Comparison of ENCODE assay signal across 8 cellular contexts in the genomic region with DNA sequence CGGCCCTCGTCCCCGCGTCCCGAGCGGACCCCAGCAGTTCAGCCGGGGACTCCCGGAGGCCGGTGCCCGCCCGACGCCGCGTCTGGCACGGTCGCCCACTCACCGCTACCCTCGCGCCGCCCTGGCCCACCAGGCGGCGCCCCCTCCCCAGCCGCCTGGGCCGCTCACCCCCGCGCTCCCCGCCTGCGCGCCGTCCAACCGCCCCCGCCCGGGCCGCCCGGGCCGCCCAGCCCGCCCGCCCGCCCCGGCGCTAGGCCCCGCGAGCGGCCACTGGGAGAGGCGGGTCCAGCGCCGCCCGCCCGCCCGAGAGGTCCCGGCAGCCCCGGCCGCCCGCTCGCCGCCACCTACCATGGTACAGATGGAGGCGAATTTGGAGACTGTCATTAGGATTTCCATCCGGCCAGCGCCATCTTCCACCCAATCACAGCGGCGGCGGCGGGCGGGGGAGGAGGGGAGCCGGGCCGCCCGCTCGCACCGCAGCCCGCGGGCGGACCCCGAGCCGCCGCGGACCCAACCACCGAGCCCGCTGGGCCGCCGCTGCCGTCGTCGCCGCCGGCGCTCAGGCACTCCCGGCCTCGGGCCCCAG. TPM values are rescaled to one million over a fixed set of nuclear protein-coding genes. Genes with fewer than 3 reads are reported as not detected.
DNase-seq lines count a peak whose midpoint lies in the region; ATAC-seq and TF ChIP-seq lines count a peak whose summit lies in the region.

A gene with protein sequence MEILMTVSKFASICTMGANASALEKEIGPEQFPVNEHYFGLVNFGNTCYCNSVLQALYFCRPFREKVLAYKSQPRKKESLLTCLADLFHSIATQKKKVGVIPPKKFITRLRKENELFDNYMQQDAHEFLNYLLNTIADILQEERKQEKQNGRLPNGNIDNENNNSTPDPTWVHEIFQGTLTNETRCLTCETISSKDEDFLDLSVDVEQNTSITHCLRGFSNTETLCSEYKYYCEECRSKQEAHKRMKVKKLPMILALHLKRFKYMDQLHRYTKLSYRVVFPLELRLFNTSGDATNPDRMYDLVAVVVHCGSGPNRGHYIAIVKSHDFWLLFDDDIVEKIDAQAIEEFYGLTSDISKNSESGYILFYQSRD (minus strand): TSS at position 568 of the 586 bp plus-strand sequence. CDS start 172 bp downstream, at position 396.

- DNase-seq in CD1c-positive myeloid dendritic cell (ENCODE audit: extremely low spot score) (peak; percentile 44), dorsolateral prefrontal cortex (peak in 3 of 10 donors; percentile 16 to 57 (median 23)), mesenteric fat pad (ENCODE audit: low spot score) (no peak), NCI-H2029 treated with DMSO at 0.1 percent for 48 hours (lab: John Stamatoyannopoulos, UW) (no peak)

- H3K27ac Mint-ChIP-seq in stimulated activated naive CD8-positive, alpha-beta T cell treated with anti-CD3 and anti-CD28 coated beads, Interleukin-15, Interleukin-2, amounts not matched to agents 100 ng/mL and 50 ng/mL, for 24 hours, result peak within 1 kb of the TSS; percentile 96

- intact Hi-C loops in dorsolateral prefrontal cortex (cut with DNase I), result loop anchor here (5.0 to 10.0 kb wide), 7 partner anchors 81 to 184 kb away; a partner anchor contains a TSS

- peak within 1 kb of the TSS; percentile 84 for H3K27ac ChIP-seq in VCaP
- H3K27ac ChIP-seq in dorsolateral prefrontal cortex, result peak within 1 kb of the TSS in 58 of 59 donors; percentile 65 to 98 (median 93)

- peaks cover 68% of the 10 kb centered on the region for H3K4me1 Mint-ChIP-seq in stimulated activated naive CD8-positive, alpha-beta T cell treated with anti-CD3 and anti-CD28 coated beads, Interleukin-15, Interleukin-2, amounts not matched to agents 100 ng/mL and 50 ng/mL, for 24 hours (ENCODE audit: low read depth)

- no peaks in the 10 kb centered on the region for H3K27me3 Mint-ChIP-seq in stimulated activated naive CD8-positive, alpha-beta T cell treated with anti-CD3 and anti-CD28 coated beads, Interleukin-15, Interleukin-2, amounts not matched to agents 100 ng/mL and 50 ng/mL, for 24 hours

- peaks cover 4% of the 10 kb centered on the region for H3K36me3 Mint-ChIP-seq in stimulated activated naive CD8-positive, alpha-beta T cell treated with anti-CD3 and anti-CD28 coated beads, Interleukin-15, Interleukin-2, amounts not matched to agents 100 ng/mL and 50 ng/mL, for 24 hours (ENCODE audit: low read depth)

- no peaks in the 10 kb centered on the region for H3K9me3 Mint-ChIP-seq in stimulated activated naive CD8-positive, alpha-beta T cell treated with anti-CD3 and anti-CD28 coated beads, Interleukin-15, Interleukin-2, amounts not matched to agents 100 ng/mL and 50 ng/mL, for 24 hours

- no peaks in the 10 kb centered on the region for H3K27me3 ChIP-seq in dorsolateral prefrontal cortex

- H3K4me3 Mint-ChIP-seq in stimulated activated naive CD8-positive, alpha-beta T cell treated with anti-CD3 and anti-CD28 coated beads, Interleukin-15, Interleukin-2, amounts not matched to agents 100 ng/mL and 50 ng/mL, for 24 hours, result peak within 1 kb of the TSS; percentile 90

- peak; percentile 69 for TF ChIP-seq POLR2A in GM19193 (IDR thresholded peaks at IDR 0.05; ENCODE audit: extremely low read depth, insufficient read depth, insufficient read length)

- TF ChIP-seq CTCF in VCaP (conservative IDR thresholded peaks at IDR 0.05) (peak; percentile 39), dorsolateral prefrontal cortex (IDR thresholded peaks at IDR 0.05 in 54 of 56, conservative IDR thresholded peaks at IDR 0.05 in 2 of 56; ENCODE audit: low read depth in 1 of 56, partially characterized antibody in 56 of 56) (peak in 5 of 56 donors; percentile 6 to 26 (median 11))

- ATAC-seq in HG03439 (IDR thresholded peaks at IDR 0.05; ENCODE audit: unreplicated experiment), result peak; percentile 15

- peak within 1 kb of the TSS; percentile 62 to 97 (median 84) for H3K4me3 ChIP-seq in dorsolateral prefrontal cortex

RNA-seq across cellular contexts. Expression of the gene that starts here (rescaled TPM):
- total RNA-seq in dorsolateral prefrontal cortex, result 10 to 100 TPM; 26.3 to 48.7 (median 35.8) TPM
- 25.2 TPM for total RNA-seq in mesenteric fat pad
